ENCODE assay signal across 1 cellular context in genomic region chr16:4371481-4372314, GRCh38.
TF ChIP-seq lines count a peak whose summit lies in the region.

Gene VASN (plus strand): TSS chr16:4371848. CDS start chr16:4380878, 9,030 bp downstream.

TF ChIP-seq in H1, 55 proteins besides CTCF, POLR2A, EP300 and RAD21:
- peak; percentile 90 for TF ChIP-seq TAF7 (optimal IDR thresholded peaks at IDR 0.05; ENCODE audit: borderline replicate concordance, low read depth, low read length)
- TF ChIP-seq ATF2 (IDR thresholded peaks at IDR 0.05; ENCODE audit: low read length), result no peak
- TF ChIP-seq TBP (IDR thresholded peaks at IDR 0.05; ENCODE audit: low read depth, low read length), result peak; percentile 92
- TF ChIP-seq SP4 (IDR thresholded peaks at IDR 0.05; ENCODE audit: low read length), result peak; percentile 80; the same call in 1 of the 2 replicates
- TF ChIP-seq TAF1 (IDR thresholded peaks at IDR 0.05; ENCODE audit: low read depth, low read length), result peak; percentile 94
- TF ChIP-seq POLR2AphosphoS5 (IDR thresholded peaks at IDR 0.05; ENCODE audit: low read depth, low read length), result peak; percentile 82
- TF ChIP-seq BACH1 (IDR thresholded peaks at IDR 0.05; ENCODE audit: low read length), result peak; percentile 54; the same call in 1 of the 2 replicates
- peak; percentile 94 for TF ChIP-seq PHF8 (conservative IDR thresholded peaks at IDR 0.05; ENCODE audit: low read depth, low read length)
- no peak for TF ChIP-seq MAX (IDR thresholded peaks at IDR 0.05)
- TF ChIP-seq CREB1 (IDR thresholded peaks at IDR 0.05), result no peak
- 0 out of 2 replicates have a peak, but pooled peaks have one; percentile 14 for TF ChIP-seq E2F6 (IDR thresholded peaks at IDR 0.05)
- no peak; a peak in 1 of 4 replicates for TF ChIP-seq SIN3A (conservative IDR thresholded peaks at IDR 0.05 in 1 of 2, IDR thresholded peaks at IDR 0.05 in 1 of 2; ENCODE audit: low read depth in 1 of 2, low read length in 2 of 2)
